In the genomic region with DNA sequence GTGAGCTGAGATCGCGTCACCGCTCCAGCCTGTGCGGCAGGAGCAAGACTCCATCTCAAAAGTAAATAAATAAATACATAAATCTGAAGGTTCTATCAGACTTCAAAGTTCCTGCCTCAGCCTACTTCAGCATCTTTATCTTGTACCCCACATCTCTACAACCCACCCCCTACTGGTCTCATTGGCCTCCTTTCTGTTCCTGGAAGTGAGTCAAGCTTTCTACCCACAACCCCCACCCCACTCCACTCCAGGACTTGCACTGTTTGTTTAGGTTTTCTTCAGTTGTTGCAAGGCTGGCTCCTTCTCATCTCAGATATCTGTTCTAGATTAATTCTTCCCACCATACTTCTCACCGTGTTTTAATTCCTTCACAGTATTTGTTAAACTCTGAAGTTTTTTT, we compare ENCODE assay signal across 1 cellular context.
TF ChIP-seq lines count a peak whose summit lies in the region.

No MANE protein-coding gene starts in this region.

TF ChIP-seq in HCT116, 20 proteins besides CTCF, POLR2A, EP300 and RAD21 (continued from another document):
- TF ChIP-seq, protein P1, sequence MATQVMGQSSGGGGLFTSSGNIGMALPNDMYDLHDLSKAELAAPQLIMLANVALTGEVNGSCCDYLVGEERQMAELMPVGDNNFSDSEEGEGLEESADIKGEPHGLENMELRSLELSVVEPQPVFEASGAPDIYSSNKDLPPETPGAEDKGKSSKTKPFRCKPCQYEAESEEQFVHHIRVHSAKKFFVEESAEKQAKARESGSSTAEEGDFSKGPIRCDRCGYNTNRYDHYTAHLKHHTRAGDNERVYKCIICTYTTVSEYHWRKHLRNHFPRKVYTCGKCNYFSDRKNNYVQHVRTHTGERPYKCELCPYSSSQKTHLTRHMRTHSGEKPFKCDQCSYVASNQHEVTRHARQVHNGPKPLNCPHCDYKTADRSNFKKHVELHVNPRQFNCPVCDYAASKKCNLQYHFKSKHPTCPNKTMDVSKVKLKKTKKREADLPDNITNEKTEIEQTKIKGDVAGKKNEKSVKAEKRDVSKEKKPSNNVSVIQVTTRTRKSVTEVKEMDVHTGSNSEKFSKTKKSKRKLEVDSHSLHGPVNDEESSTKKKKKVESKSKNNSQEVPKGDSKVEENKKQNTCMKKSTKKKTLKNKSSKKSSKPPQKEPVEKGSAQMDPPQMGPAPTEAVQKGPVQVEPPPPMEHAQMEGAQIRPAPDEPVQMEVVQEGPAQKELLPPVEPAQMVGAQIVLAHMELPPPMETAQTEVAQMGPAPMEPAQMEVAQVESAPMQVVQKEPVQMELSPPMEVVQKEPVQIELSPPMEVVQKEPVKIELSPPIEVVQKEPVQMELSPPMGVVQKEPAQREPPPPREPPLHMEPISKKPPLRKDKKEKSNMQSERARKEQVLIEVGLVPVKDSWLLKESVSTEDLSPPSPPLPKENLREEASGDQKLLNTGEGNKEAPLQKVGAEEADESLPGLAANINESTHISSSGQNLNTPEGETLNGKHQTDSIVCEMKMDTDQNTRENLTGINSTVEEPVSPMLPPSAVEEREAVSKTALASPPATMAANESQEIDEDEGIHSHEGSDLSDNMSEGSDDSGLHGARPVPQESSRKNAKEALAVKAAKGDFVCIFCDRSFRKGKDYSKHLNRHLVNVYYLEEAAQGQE (IDR thresholded peaks at IDR 0.05; ENCODE audit: low read depth): no peak
- no peak for TF ChIP-seq SIN3A (IDR thresholded peaks at IDR 0.05; ENCODE audit: low read depth)
- no peak for TF ChIP-seq SRF (IDR thresholded peaks at IDR 0.05; ENCODE audit: low read depth)
- TF ChIP-seq ELF1 (IDR thresholded peaks at IDR 0.05; ENCODE audit: borderline replicate concordance, low read depth): no peak
